In genomic region chr7:48052748-48053147, GRCh38 we compare ENCODE assay signal across 13 cellular contexts. TPM values are rescaled to one million over a fixed set of nuclear protein-coding genes. Genes with fewer than 3 reads are reported as not detected.
DNase-seq lines count a peak whose midpoint lies in the region; ATAC-seq and TF ChIP-seq lines count a peak whose summit lies in the region.
"Had no signal": no experiment of that assay in that cellular context is flagged by ENCODE, and none has a peak within 500 bp of the region (broad histone marks: within the 10 kb centered on the region; RNA-seq: fewer than 3 reads in every experiment).

No MANE protein-coding gene starts in this region.

- no peaks in the 10 kb centered on the region for H3K9me3 ChIP-seq in right cardiac atrium (ENCODE audit: control insufficient read depth, low read length)
- H3K9me3 ChIP-seq in effector memory CD4-positive, alpha-beta T cell (ENCODE audit: control insufficient read depth, low read length) = no peaks in the 10 kb centered on the region
- H3K9me3 ChIP-seq in transverse colon = peaks cover 0 to 6% of the 10 kb centered on the region in 2 donors

- WGBS in right cardiac atrium = 65% methylated on average over 8 of the region's 8 CpGs
- 49 to 64% methylated on average over 5 to 8 of the region's 8 CpGs for WGBS in transverse colon (ENCODE audit: low coverage in 1 of 2), 2 donors

- intact Hi-C loops in right cardiac atrium (cut with DNase I) (no loop called here), transverse colon (cut with DNase I; ENCODE audit: low total_unique reads) (loop anchor here (1.0 kb wide), 1 partner anchor 46 kb away; no protein-coding TSS in a partner anchor)

- H3K4me3 ChIP-seq in brain microvascular endothelial cell (ENCODE audit: low read depth, low read length) (no peak overlapping the region), right cardiac atrium (ENCODE audit: low read length) (no peak overlapping the region), transverse colon (no peak overlapping the region)
- H3K4me3 ChIP-seq in effector memory CD4-positive, alpha-beta T cell (ENCODE audit: insufficient read depth, low read depth, low read length, poor library complexity, severe bottlenecking) = no peak overlapping the region
- H3K4me3 ChIP-seq: skin epidermis, stomach had no signal

- peaks cover 29% of the 10 kb centered on the region for H3K4me1 Mint-ChIP-seq in stimulated activated effector memory CD8-positive, alpha-beta T cell treated with anti-CD3 and anti-CD28 coated beads, Interleukin-12 subunit alpha, Interleukin-12 subunit beta, amount 100 ng/mL, for 72 hours

- peak; percentile 98 for ATAC-seq in stimulated activated effector memory CD8-positive, alpha-beta T cell treated with anti-CD3 and anti-CD28 coated beads, Interleukin-12 subunit alpha, Interleukin-12 subunit beta, amount 100 ng/mL, for 72 hours
- ATAC-seq in right cardiac atrium = no peak

- TF ChIP-seq CTCF in brain microvascular endothelial cell (IDR thresholded peaks at IDR 0.05; ENCODE audit: low read depth, low read length, missing control alignments) (no peak), transverse colon (IDR thresholded peaks at IDR 0.05) (no peak)

- no peak for TF ChIP-seq EP300 in transverse colon (IDR thresholded peaks at IDR 0.05; ENCODE audit: low read depth)

- peak; percentile 24 for DNase-seq in activated naive CD4-positive, alpha-beta T cell treated with Interleukin-2 at 50 U/mL for 16 hours
- no peak for DNase-seq in activated naive CD4-positive, alpha-beta T cell (lab: John Stamatoyannopoulos, UW)
- DNase-seq in HS-5 (ENCODE audit: low read depth) = peak; percentile 64
- DNase-seq in brain microvascular endothelial cell = peak; percentile 73
- no peak for DNase-seq in stimulated activated effector memory CD8-positive, alpha-beta T cell treated with anti-CD3 and anti-CD28 coated beads, Interleukin-12 subunit alpha, Interleukin-12 subunit beta, amount 100 ng/mL, for 72 hours (ENCODE audit: low spot score in 2 of 2)
- DNase-seq in right cardiac atrium = no peak
- no peak for DNase-seq in effector memory CD4-positive, alpha-beta T cell
- DNase-seq in transverse colon = no peak
- DNase-seq: activated naive CD4-positive, alpha-beta T cell treated with anti-CD3 and anti-CD28 coated beads, Interleukin-2, amount 50 U/mL, for 16 hours; NCI-H510A treated with DMSO at 0.1 percent for 48 hours; stomach had no signal

- H3K36me3 Mint-ChIP-seq in stimulated activated effector memory CD8-positive, alpha-beta T cell treated with anti-CD3 and anti-CD28 coated beads, Interleukin-12 subunit alpha, Interleukin-12 subunit beta, amount 100 ng/mL, for 72 hours = peaks cover 6% of the 10 kb centered on the region

- H3K4me1 ChIP-seq in right cardiac atrium (ENCODE audit: control insufficient read depth, insufficient read depth, low read length) (no peaks in the 10 kb centered on the region), transverse colon (no peaks in the 10 kb centered on the region)
- no peaks in the 10 kb centered on the region for H3K4me1 ChIP-seq in effector memory CD4-positive, alpha-beta T cell (ENCODE audit: control insufficient read depth, insufficient read depth, low read length, poor library complexity, severe bottlenecking)
- H3K4me1 ChIP-seq: stomach had no signal

- H3K27me3 ChIP-seq in brain microvascular endothelial cell (replicated peaks) = no peaks in the 10 kb centered on the region
- H3K27me3 ChIP-seq in right cardiac atrium (ENCODE audit: control insufficient read depth, insufficient read depth) = no peaks in the 10 kb centered on the region
- no peaks in the 10 kb centered on the region for H3K27me3 ChIP-seq in effector memory CD4-positive, alpha-beta T cell (replicated peaks; ENCODE audit: control insufficient read depth, insufficient read depth, low read length, poor library complexity, severe bottlenecking)
- no peaks in the 10 kb centered on the region for H3K27me3 ChIP-seq in transverse colon
- H3K27me3 ChIP-seq: stomach had no signal

- peaks cover 5% of the 10 kb centered on the region for H3K9me3 Mint-ChIP-seq in stimulated activated effector memory CD8-positive, alpha-beta T cell treated with anti-CD3 and anti-CD28 coated beads, Interleukin-12 subunit alpha, Interleukin-12 subunit beta, amount 100 ng/mL, for 72 hours

- TF ChIP-seq POLR2A in transverse colon (IDR thresholded peaks at IDR 0.05) = no peak

- peak overlapping the region; percentile 89 for H3K27ac Mint-ChIP-seq in stimulated activated effector memory CD8-positive, alpha-beta T cell treated with anti-CD3 and anti-CD28 coated beads, Interleukin-12 subunit alpha, Interleukin-12 subunit beta, amount 100 ng/mL, for 72 hours

- no peak overlapping the region for H3K4me3 Mint-ChIP-seq in stimulated activated effector memory CD8-positive, alpha-beta T cell treated with anti-CD3 and anti-CD28 coated beads, Interleukin-12 subunit alpha, Interleukin-12 subunit beta, amount 100 ng/mL, for 72 hours

- H3K27ac ChIP-seq in brain microvascular endothelial cell (no peak overlapping the region), right cardiac atrium (ENCODE audit: low read length) (no peak overlapping the region), transverse colon (no peak overlapping the region)
- H3K27ac ChIP-seq in effector memory CD4-positive, alpha-beta T cell (ENCODE audit: insufficient read depth, low read length, poor library complexity, severe bottlenecking) = no peak overlapping the region
- H3K27ac ChIP-seq: stomach had no signal

- in situ Hi-C loops in brain microvascular endothelial cell (cut with HindIII; ENCODE audit: low pct_ligation_motif_present, low sequenced_read_pairs) = no loop called here
- in situ Hi-C loops in transverse colon (cut with MboI; ENCODE audit: low pct_ligation_motif_present in 1 of 4, low pct_unique_long_range_greater_than_20kb in 1 of 4, low sequenced_read_pairs in 3 of 4) = no loop called here

- H3K36me3 ChIP-seq in brain microvascular endothelial cell (replicated peaks) (no peaks in the 10 kb centered on the region), transverse colon (no peaks in the 10 kb centered on the region)
- H3K36me3 ChIP-seq in effector memory CD4-positive, alpha-beta T cell (ENCODE audit: control insufficient read depth, insufficient read depth, low read length) = no peaks in the 10 kb centered on the region
- H3K36me3 ChIP-seq: stomach had no signal

RNA-seq across cellular contexts. Expression of gene C7orf57, which starts 17.4 kb away (rescaled TPM):
- total RNA-seq in right cardiac atrium (not detected), transverse colon (not detected)
- not detected for polyA plus RNA-seq in right cardiac atrium
- total RNA-seq: mesenteric fat pad, stomach had no signal

RNA-seq across cellular contexts. Expression of gene SUN3, which starts 23.8 kb away (rescaled TPM):
- total RNA-seq in right cardiac atrium (not detected), transverse colon (not detected)
- not detected for polyA plus RNA-seq in right cardiac atrium
- total RNA-seq: mesenteric fat pad, stomach had no signal
- polyA plus RNA-seq: stomach had no signal

RNA-seq across cellular contexts. Expression of gene UPP1, which starts 36.3 kb away (rescaled TPM):
- total RNA-seq in right cardiac atrium (10 to 100 TPM; 20.6 to 29.0 (median 23.5) TPM), transverse colon (10 to 100 TPM; 31.3 to 46.8 (median 39.3) TPM)
- 17.3 TPM for polyA plus RNA-seq in right cardiac atrium

Comparison
In these comparisons a context has a peak if more than half of its experiments do, and no peak if none do; other contexts are left out.
1. DNase-seq: peak in activated naive CD4-positive, alpha-beta T cell treated with Interleukin-2 at 50 U/mL for 16 hours (single experiment), HS-5 (single experiment) and brain microvascular endothelial cell (single experiment); none in activated naive CD4-positive, alpha-beta T cell (0 of 4), stimulated activated effector memory CD8-positive, alpha-beta T cell treated with anti-CD3 and anti-CD28 coated beads, Interleukin-12 subunit alpha, Interleukin-12 subunit beta, amount 100 ng/mL, for 72 hours (0 of 2), right cardiac atrium (0 of 3), effector memory CD4-positive, alpha-beta T cell (0 of 3) and transverse colon (single experiment).